ENCODE assay signal across 1 cellular context in the genomic region with DNA sequence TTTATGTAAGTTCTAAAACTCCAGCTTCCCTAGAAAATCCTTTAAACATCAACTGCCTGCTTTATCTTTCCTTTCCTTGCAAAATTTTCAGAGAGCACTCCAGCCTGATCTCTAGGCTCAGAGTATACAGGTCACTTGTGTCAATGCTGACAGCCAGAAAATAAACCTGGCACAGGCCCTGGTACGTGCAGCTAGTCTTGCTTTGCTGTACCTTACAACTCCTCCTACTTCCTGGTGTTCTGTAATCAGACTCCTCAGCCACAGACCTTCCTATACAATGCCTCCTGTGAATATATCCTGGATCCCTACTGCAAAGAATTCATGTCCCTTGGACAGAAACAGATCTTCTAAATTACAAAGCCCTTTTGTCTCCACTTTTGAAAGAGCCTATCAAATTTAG.
TF ChIP-seq lines count a peak whose summit lies in the region.

No MANE protein-coding gene starts in this region.

TF ChIP-seq in HepG2, 621 proteins besides CTCF, POLR2A, EP300 and RAD21 (continued from another document and continues in another):
- TF ChIP-seq, protein P1, sequence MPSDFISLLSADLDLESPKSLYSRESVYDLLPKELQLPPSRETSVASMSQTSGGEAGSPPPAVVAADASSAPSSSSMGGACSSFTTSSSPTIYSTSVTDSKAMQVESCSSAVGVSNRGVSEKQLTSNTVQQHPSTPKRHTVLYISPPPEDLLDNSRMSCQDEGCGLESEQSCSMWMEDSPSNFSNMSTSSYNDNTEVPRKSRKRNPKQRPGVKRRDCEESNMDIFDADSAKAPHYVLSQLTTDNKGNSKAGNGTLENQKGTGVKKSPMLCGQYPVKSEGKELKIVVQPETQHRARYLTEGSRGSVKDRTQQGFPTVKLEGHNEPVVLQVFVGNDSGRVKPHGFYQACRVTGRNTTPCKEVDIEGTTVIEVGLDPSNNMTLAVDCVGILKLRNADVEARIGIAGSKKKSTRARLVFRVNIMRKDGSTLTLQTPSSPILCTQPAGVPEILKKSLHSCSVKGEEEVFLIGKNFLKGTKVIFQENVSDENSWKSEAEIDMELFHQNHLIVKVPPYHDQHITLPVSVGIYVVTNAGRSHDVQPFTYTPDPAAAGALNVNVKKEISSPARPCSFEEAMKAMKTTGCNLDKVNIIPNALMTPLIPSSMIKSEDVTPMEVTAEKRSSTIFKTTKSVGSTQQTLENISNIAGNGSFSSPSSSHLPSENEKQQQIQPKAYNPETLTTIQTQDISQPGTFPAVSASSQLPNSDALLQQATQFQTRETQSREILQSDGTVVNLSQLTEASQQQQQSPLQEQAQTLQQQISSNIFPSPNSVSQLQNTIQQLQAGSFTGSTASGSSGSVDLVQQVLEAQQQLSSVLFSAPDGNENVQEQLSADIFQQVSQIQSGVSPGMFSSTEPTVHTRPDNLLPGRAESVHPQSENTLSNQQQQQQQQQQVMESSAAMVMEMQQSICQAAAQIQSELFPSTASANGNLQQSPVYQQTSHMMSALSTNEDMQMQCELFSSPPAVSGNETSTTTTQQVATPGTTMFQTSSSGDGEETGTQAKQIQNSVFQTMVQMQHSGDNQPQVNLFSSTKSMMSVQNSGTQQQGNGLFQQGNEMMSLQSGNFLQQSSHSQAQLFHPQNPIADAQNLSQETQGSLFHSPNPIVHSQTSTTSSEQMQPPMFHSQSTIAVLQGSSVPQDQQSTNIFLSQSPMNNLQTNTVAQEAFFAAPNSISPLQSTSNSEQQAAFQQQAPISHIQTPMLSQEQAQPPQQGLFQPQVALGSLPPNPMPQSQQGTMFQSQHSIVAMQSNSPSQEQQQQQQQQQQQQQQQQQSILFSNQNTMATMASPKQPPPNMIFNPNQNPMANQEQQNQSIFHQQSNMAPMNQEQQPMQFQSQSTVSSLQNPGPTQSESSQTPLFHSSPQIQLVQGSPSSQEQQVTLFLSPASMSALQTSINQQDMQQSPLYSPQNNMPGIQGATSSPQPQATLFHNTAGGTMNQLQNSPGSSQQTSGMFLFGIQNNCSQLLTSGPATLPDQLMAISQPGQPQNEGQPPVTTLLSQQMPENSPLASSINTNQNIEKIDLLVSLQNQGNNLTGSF (CRISPR knock-in tag; IDR thresholded peaks at IDR 0.05): no peak
- TF ChIP-seq RFX3 (CRISPR knock-in tag; IDR thresholded peaks at IDR 0.05) (no peak), ZNF501 (CRISPR knock-in tag; IDR thresholded peaks at IDR 0.05) (no peak; the same call in 1 of the 2 replicates), HMG20A (CRISPR knock-in tag; IDR thresholded peaks at IDR 0.05; ENCODE audit: borderline replicate concordance) (peak; percentile 73; the same call in 1 of the 2 replicates), ZNF17 (CRISPR knock-in tag; IDR thresholded peaks at IDR 0.05) (no peak), TARDBP (CRISPR knock-in tag; IDR thresholded peaks at IDR 0.05) (peak; percentile 81; the same call in 1 of the 2 replicates), SNAI1 (CRISPR knock-in tag; IDR thresholded peaks at IDR 0.05; ENCODE audit: borderline replicate concordance) (no peak), CBX1 (IDR thresholded peaks at IDR 0.05; ENCODE audit: low read depth) (no peak), TOPORS (CRISPR knock-in tag; IDR thresholded peaks at IDR 0.05) (no peak), ZMYM3 (CRISPR knock-in tag; IDR thresholded peaks at IDR 0.05) (peak; percentile 75; the same call in 1 of the 2 replicates), ZMAT3 (CRISPR knock-in tag; conservative IDR thresholded peaks at IDR 0.05) (no peak), NFRKB (IDR thresholded peaks at IDR 0.05) (no peak), NR3C1 (CRISPR knock-in tag; IDR thresholded peaks at IDR 0.05) (no peak), POGZ (CRISPR knock-in tag; IDR thresholded peaks at IDR 0.05) (peak; percentile 85), REL (CRISPR knock-in tag; conservative IDR thresholded peaks at IDR 0.05) (no peak), ZNF10 (CRISPR knock-in tag; IDR thresholded peaks at IDR 0.05; ENCODE audit: borderline replicate concordance, low read depth) (no peak), ZNF230 (CRISPR knock-in tag; IDR thresholded peaks at IDR 0.05) (no peak), ZNF567 (CRISPR knock-in tag; IDR thresholded peaks at IDR 0.05; ENCODE audit: borderline replicate concordance) (no peak), ZNF432 (CRISPR knock-in tag; IDR thresholded peaks at IDR 0.05; ENCODE audit: borderline replicate concordance) (no peak), SRF (IDR thresholded peaks at IDR 0.05; ENCODE audit: low read depth, low read length) (no peak), AKAP8 (CRISPR knock-in tag; IDR thresholded peaks at IDR 0.05) (0 out of 2 replicates have a peak, but pooled peaks have one; percentile 41), RELA (CRISPR knock-in tag; IDR thresholded peaks at IDR 0.05) (no peak), ZNF460 (CRISPR knock-in tag; IDR thresholded peaks at IDR 0.05; ENCODE audit: borderline replicate concordance) (no peak), ZFP41 (CRISPR knock-in tag; IDR thresholded peaks at IDR 0.05; ENCODE audit: borderline replicate concordance) (no peak), TGIF2 (CRISPR knock-in tag; IDR thresholded peaks at IDR 0.05) (peak; percentile 41; the same call in 1 of the 2 replicates), XBP1 (CRISPR knock-in tag; IDR thresholded peaks at IDR 0.05) (no peak; the same call in 1 of the 2 replicates), ZNF660 (CRISPR knock-in tag; IDR thresholded peaks at IDR 0.05; ENCODE audit: borderline replicate concordance, low read depth) (no peak), ZNF260 (CRISPR knock-in tag; IDR thresholded peaks at IDR 0.05; ENCODE audit: borderline replicate concordance, low read depth) (no peak), LCORL (IDR thresholded peaks at IDR 0.05) (no peak), LCORL (CRISPR knock-in tag; IDR thresholded peaks at IDR 0.05) (peak; percentile 80), ZNF225 (CRISPR knock-in tag; IDR thresholded peaks at IDR 0.05) (no peak), PPARG (CRISPR knock-in tag; conservative IDR thresholded peaks at IDR 0.05) (peak; percentile 80), RBAK (CRISPR knock-in tag; IDR thresholded peaks at IDR 0.05) (no peak), EEA1 (CRISPR knock-in tag; IDR thresholded peaks at IDR 0.05; ENCODE audit: borderline replicate concordance) (no peak)
- TF ChIP-seq, protein P2, sequence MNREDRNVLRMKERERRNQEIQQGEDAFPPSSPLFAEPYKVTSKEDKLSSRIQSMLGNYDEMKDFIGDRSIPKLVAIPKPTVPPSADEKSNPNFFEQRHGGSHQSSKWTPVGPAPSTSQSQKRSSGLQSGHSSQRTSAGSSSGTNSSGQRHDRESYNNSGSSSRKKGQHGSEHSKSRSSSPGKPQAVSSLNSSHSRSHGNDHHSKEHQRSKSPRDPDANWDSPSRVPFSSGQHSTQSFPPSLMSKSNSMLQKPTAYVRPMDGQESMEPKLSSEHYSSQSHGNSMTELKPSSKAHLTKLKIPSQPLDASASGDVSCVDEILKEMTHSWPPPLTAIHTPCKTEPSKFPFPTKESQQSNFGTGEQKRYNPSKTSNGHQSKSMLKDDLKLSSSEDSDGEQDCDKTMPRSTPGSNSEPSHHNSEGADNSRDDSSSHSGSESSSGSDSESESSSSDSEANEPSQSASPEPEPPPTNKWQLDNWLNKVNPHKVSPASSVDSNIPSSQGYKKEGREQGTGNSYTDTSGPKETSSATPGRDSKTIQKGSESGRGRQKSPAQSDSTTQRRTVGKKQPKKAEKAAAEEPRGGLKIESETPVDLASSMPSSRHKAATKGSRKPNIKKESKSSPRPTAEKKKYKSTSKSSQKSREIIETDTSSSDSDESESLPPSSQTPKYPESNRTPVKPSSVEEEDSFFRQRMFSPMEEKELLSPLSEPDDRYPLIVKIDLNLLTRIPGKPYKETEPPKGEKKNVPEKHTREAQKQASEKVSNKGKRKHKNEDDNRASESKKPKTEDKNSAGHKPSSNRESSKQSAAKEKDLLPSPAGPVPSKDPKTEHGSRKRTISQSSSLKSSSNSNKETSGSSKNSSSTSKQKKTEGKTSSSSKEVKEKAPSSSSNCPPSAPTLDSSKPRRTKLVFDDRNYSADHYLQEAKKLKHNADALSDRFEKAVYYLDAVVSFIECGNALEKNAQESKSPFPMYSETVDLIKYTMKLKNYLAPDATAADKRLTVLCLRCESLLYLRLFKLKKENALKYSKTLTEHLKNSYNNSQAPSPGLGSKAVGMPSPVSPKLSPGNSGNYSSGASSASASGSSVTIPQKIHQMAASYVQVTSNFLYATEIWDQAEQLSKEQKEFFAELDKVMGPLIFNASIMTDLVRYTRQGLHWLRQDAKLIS (CRISPR knock-in tag; IDR thresholded peaks at IDR 0.05): no peak
- TF ChIP-seq, protein P3, sequence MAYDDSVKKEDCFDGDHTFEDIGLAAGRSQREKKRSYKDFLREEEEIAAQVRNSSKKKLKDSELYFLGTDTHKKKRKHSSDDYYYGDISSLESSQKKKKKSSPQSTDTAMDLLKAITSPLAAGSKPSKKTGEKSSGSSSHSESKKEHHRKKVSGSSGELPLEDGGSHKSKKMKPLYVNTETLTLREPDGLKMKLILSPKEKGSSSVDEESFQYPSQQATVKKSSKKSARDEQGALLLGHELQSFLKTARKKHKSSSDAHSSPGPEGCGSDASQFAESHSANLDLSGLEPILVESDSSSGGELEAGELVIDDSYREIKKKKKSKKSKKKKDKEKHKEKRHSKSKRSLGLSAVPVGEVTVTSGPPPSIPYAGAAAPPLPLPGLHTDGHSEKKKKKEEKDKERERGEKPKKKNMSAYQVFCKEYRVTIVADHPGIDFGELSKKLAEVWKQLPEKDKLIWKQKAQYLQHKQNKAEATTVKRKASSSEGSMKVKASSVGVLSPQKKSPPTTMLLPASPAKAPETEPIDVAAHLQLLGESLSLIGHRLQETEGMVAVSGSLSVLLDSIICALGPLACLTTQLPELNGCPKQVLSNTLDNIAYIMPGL (CRISPR knock-in tag; IDR thresholded peaks at IDR 0.05; ENCODE audit: borderline replicate concordance in 1 of 2, low read depth in 1 of 2): peak; percentile 35 to 57; a peak in 2 of 4 replicates
- TF ChIP-seq, protein P4, sequence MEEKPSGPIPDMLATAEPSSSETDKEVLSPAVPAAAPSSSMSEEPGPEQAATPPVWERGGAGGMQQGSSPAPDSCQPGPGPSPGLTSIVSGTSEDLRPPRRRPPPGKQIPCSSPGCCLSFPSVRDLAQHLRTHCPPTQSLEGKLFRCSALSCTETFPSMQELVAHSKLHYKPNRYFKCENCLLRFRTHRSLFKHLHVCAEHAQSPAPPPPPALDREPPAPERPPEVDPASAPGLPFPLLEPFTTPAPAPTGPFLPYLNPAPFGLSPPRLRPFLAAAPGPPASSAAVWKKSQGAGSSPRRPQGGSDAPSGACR (CRISPR knock-in tag; IDR thresholded peaks at IDR 0.05): 0 out of 2 replicates have a peak, but pooled peaks have one; percentile 12
- TF ChIP-seq, protein P5, sequence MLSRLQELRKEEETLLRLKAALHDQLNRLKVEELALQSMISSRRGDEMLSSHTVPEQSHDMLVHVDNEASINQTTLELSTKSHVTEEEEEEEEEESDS (CRISPR knock-in tag; IDR thresholded peaks at IDR 0.05; ENCODE audit: borderline replicate concordance): no peak
- TF ChIP-seq, protein P6, sequence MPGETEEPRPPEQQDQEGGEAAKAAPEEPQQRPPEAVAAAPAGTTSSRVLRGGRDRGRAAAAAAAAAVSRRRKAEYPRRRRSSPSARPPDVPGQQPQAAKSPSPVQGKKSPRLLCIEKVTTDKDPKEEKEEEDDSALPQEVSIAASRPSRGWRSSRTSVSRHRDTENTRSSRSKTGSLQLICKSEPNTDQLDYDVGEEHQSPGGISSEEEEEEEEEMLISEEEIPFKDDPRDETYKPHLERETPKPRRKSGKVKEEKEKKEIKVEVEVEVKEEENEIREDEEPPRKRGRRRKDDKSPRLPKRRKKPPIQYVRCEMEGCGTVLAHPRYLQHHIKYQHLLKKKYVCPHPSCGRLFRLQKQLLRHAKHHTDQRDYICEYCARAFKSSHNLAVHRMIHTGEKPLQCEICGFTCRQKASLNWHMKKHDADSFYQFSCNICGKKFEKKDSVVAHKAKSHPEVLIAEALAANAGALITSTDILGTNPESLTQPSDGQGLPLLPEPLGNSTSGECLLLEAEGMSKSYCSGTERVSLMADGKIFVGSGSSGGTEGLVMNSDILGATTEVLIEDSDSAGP (CRISPR knock-in tag; IDR thresholded peaks at IDR 0.05; ENCODE audit: borderline replicate concordance): no peak
- TF ChIP-seq, protein P7, sequence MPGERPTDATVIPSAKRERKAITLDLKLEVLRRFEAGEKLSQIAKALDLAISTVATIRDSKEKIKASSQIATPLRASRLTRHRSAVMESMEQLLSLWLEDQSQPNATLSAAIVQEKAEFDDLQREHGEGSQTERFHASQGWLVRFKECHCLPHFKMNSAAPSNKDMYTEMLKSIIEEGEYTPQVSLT (CRISPR knock-in tag; IDR thresholded peaks at IDR 0.05; ENCODE audit: borderline replicate concordance, low read depth): no peak
- TF ChIP-seq, protein P8, sequence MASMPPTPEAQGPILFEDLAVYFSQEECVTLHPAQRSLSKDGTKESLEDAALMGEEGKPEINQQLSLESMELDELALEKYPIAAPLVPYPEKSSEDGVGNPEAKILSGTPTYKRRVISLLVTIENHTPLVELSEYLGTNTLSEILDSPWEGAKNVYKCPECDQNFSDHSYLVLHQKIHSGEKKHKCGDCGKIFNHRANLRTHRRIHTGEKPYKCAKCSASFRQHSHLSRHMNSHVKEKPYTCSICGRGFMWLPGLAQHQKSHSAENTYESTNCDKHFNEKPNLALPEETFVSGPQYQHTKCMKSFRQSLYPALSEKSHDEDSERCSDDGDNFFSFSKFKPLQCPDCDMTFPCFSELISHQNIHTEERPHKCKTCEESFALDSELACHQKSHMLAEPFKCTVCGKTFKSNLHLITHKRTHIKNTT (CRISPR knock-in tag; IDR thresholded peaks at IDR 0.05): no peak
- TF ChIP-seq, protein P9, sequence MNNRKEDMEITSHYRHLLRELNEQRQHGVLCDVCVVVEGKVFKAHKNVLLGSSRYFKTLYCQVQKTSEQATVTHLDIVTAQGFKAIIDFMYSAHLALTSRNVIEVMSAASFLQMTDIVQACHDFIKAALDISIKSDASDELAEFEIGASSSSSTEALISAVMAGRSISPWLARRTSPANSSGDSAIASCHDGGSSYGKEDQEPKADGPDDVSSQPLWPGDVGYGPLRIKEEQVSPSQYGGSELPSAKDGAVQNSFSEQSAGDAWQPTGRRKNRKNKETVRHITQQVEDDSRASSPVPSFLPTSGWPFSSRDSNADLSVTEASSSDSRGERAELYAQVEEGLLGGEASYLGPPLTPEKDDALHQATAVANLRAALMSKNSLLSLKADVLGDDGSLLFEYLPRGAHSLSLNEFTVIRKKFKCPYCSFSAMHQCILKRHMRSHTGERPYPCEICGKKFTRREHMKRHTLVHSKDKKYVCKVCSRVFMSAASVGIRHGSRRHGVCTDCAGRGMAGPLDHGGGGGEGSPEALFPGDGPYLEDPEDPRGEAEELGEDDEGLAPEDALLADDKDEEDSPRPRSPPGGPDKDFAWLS (CRISPR knock-in tag; IDR thresholded peaks at IDR 0.05; ENCODE audit: borderline replicate concordance): no peak
- TF ChIP-seq, protein P10, sequence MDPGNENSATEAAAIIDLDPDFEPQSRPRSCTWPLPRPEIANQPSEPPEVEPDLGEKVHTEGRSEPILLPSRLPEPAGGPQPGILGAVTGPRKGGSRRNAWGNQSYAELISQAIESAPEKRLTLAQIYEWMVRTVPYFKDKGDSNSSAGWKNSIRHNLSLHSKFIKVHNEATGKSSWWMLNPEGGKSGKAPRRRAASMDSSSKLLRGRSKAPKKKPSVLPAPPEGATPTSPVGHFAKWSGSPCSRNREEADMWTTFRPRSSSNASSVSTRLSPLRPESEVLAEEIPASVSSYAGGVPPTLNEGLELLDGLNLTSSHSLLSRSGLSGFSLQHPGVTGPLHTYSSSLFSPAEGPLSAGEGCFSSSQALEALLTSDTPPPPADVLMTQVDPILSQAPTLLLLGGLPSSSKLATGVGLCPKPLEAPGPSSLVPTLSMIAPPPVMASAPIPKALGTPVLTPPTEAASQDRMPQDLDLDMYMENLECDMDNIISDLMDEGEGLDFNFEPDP (CRISPR knock-in tag; conservative IDR thresholded peaks at IDR 0.05): no peak
